12 cellular contexts compared by ENCODE assay signal in the genomic region with DNA sequence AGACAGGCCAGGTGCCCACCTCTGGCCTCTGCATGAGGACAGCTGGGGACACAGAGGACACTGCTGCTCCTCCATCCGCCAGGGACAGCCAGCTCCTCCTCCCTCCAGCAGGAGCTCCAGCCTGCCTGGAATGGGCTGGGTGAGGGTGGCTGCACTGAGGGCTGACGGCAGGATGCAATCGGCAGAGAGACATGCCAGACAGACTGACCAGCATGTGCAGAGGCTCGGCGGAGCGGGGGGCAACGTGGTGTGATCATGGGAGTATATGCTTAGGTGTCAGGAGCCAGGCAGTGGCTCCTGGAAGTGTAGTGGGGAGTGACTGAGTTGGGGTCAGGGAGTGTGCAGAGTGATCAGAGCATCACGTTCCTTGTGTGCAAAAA.
"Had no signal": no experiment of that assay in that cellular context is flagged by ENCODE, and none has a peak within 500 bp of the region (broad histone marks: within the 10 kb centered on the region; RNA-seq: fewer than 3 reads in every experiment).

No MANE protein-coding gene starts in this region.

- H3K27ac ChIP-seq: SJSA1, WERI-Rb-1 had no signal

- H3K36me3 ChIP-seq: SJSA1, tibial nerve, WERI-Rb-1 had no signal

- H3K4me1 ChIP-seq: SJSA1 had no signal

- ATAC-seq: activated T-cell treated with anti-CD3 and anti-CD28 coated beads, Interleukin-2, amount 50 U/mL, for 72 hours; effector memory CD8-positive, alpha-beta T cell had no signal

- DNase-seq: activated CD4-positive, alpha-beta T cell treated with anti-CD3 and anti-CD28 coated beads, Interleukin-2, amount 50 U/mL, for 1 hour; activated CD8-positive, alpha-beta memory T cell treated with anti-CD3 and anti-CD28 coated beads, Interleukin-2, amount 50 U/mL, for 4 hours; activated naive CD4-positive, alpha-beta T cell treated with anti-CD3 and anti-CD28 coated beads for 36 hours; activated T-cell treated with anti-CD3 and anti-CD28 coated beads, Interleukin-2, amount 50 U/mL, for 72 hours; central memory CD4-positive, alpha-beta T cell; effector memory CD8-positive, alpha-beta T cell; erythroblast; stimulated activated CD4-positive, alpha-beta T cell treated with anti-CD3 and anti-CD28 coated beads, Interleukin-4, amount 100 ng/mL, for 1 hour; T-helper 9 cell; WERI-Rb-1 had no signal

- H3K27me3 ChIP-seq: tibial nerve had no signal

- H3K4me3 ChIP-seq: SJSA1, tibial nerve had no signal
